In genomic region chr18:65365245-65365955, GRCh38 we compare ENCODE assay signal across 20 cellular contexts.
DNase-seq lines count a peak whose midpoint lies in the region; ATAC-seq lines count a peak whose summit lies in the region.
"Had no signal": no experiment of that assay in that cellular context is flagged by ENCODE, and none has a peak within 500 bp of the region (broad histone marks: within the 10 kb centered on the region; RNA-seq: fewer than 3 reads in every experiment).

No MANE protein-coding gene starts in this region.

- POLR2A ChIA-PET in activated CD8-positive, alpha-beta T cell treated with anti-CD3 and anti-CD28 coated beads, Interleukin-2, amount 10 ng/mL, durations not matched to agents 7 days and 5 days (lab: Charles Lee) = no interaction called here

- H3K4me2 ChIP-seq in neuronal stem cell (ENCODE audit: insufficient read depth, low read length, poor library complexity, severe bottlenecking) = no peak overlapping the region
- H3K4me2 ChIP-seq: A549 had no signal

- H3K27ac ChIP-seq in neuronal stem cell (replicated peaks; ENCODE audit: low read length) = no peak overlapping the region
- H3K27ac ChIP-seq: A549, C4-2B, HL-60 had no signal

- no peak overlapping the region for H3K4ac ChIP-seq in neuronal stem cell (ENCODE audit: low read length)

- no peaks in the 10 kb centered on the region for H3K9me3 Mint-ChIP-seq in activated CD8-positive, alpha-beta T cell treated with anti-CD3 and anti-CD28 coated beads, Interleukin-2, amount 10 ng/mL, durations not matched to agents 7 days and 5 days (ENCODE audit: insufficient read depth)

- no CpG with 5 or more reads among the region's 1 CpG for WGBS in neuronal stem cell (ENCODE audit: extremely low coverage in 2 of 2, insufficient read length in 2 of 2, insufficient replicate concordance in 1 of 2), 2 donors

- no peaks in the 10 kb centered on the region for H3K9me3 ChIP-seq in neuronal stem cell (replicated peaks in 1 of 2; ENCODE audit: control insufficient read depth in 2 of 2, insufficient read depth in 1 of 2, low read depth in 1 of 2, low read length in 2 of 2)
- H3K9me3 ChIP-seq: A549 had no signal

- H3K18ac ChIP-seq in neuronal stem cell (ENCODE audit: low read length) = no peak overlapping the region

- intact Hi-C loops in cardiac septum (cut with DNase I) = no loop called here

- no peak overlapping the region for H2BK15ac ChIP-seq in neuronal stem cell (ENCODE audit: low read length)

- no peak for ATAC-seq in GM19467 (IDR thresholded peaks at IDR 0.05; ENCODE audit: unreplicated experiment)
- no peak for ATAC-seq in activated CD8-positive, alpha-beta T cell treated with anti-CD3 and anti-CD28 coated beads, Interleukin-2, amount 10 ng/mL, durations not matched to agents 7 days and 5 days
- ATAC-seq: A549, HCT116, PC-3, SK-N-SH treated with all-trans-retinoic acid at 6 μM for 48 hours had no signal

- H3K27me3 ChIP-seq in neuronal stem cell (ENCODE audit: control insufficient read depth in 3 of 3, insufficient read depth in 3 of 3, low read depth in 1 of 3, low read length in 3 of 3) = no peaks in the 10 kb centered on the region

- DNase-seq in GDM1 (lab: John Stamatoyannopoulos, UW) (peak; percentile 49), NCI-H69 (lab: John Stamatoyannopoulos, UW) (peak; percentile 54), iPS DF 4.7 (ENCODE audit: extremely low read depth, low spot score) (peak; percentile 25), neuronal stem cell (ENCODE audit: low spot score) (no peak), cardiac septum (ENCODE audit: low spot score) (no peak)
- DNase-seq in activated CD8-positive, alpha-beta T cell treated with anti-CD3 and anti-CD28 coated beads, Interleukin-2, amount 10 ng/mL, durations not matched to agents 7 days and 5 days = no peak
- DNase-seq: DND-41, NCI-H1105 treated with DMSO at 0.1 percent for 48 hours, NCI-H1694, NCI-H2081 treated with DMSO at 0.1 percent for 48 hours, NCI-H82, PC-3, RPMI8226, SHP77 treated with DMSO at 0.1 percent for 48 hours had no signal

- H3K4me3 Mint-ChIP-seq in activated CD8-positive, alpha-beta T cell treated with anti-CD3 and anti-CD28 coated beads, Interleukin-2, amount 10 ng/mL, durations not matched to agents 7 days and 5 days = no peak overlapping the region

- H2AFZ ChIP-seq in neuronal stem cell (ENCODE audit: low read length) = peak overlapping the region; percentile 37

- no peaks in the 10 kb centered on the region for H3K36me3 Mint-ChIP-seq in activated CD8-positive, alpha-beta T cell treated with anti-CD3 and anti-CD28 coated beads, Interleukin-2, amount 10 ng/mL, durations not matched to agents 7 days and 5 days (ENCODE audit: low read depth)

- H3K79me1 ChIP-seq in neuronal stem cell (ENCODE audit: low read depth, low read length) = no peaks in the 10 kb centered on the region

- H4K91ac ChIP-seq in neuronal stem cell (ENCODE audit: low read depth, low read length, poor library complexity) = no peak overlapping the region

- H3K4me1 ChIP-seq in neuronal stem cell (ENCODE audit: control insufficient read depth in 2 of 2, insufficient read depth in 1 of 2, low read depth in 1 of 2, low read length in 2 of 2) = peaks cover 0 to 19% of the 10 kb centered on the region in 2 donors
- H3K4me1 ChIP-seq: A549 had no signal

- CTCF ChIA-PET in activated CD8-positive, alpha-beta T cell treated with anti-CD3 and anti-CD28 coated beads, Interleukin-2, amount 10 ng/mL, durations not matched to agents 7 days and 5 days (lab: Charles Lee) = no interaction called here

- no peak overlapping the region for H3K27ac Mint-ChIP-seq in activated CD8-positive, alpha-beta T cell treated with anti-CD3 and anti-CD28 coated beads, Interleukin-2, amount 10 ng/mL, durations not matched to agents 7 days and 5 days

- H4K8ac ChIP-seq in neuronal stem cell (ENCODE audit: low read depth, low read length) = no peak overlapping the region

- no peak overlapping the region for H3K14ac ChIP-seq in neuronal stem cell (ENCODE audit: low read length)

- no peak overlapping the region for H2AK5ac ChIP-seq in neuronal stem cell (ENCODE audit: low read depth, low read length)

- no peak overlapping the region for H2BK5ac ChIP-seq in neuronal stem cell (ENCODE audit: low read length)

- no peak overlapping the region for H2BK12ac ChIP-seq in neuronal stem cell (ENCODE audit: low read length)

- no peaks in the 10 kb centered on the region for H3K4me1 Mint-ChIP-seq in activated CD8-positive, alpha-beta T cell treated with anti-CD3 and anti-CD28 coated beads, Interleukin-2, amount 10 ng/mL, durations not matched to agents 7 days and 5 days (ENCODE audit: low read depth)

- no peaks in the 10 kb centered on the region for H3K36me3 ChIP-seq in neuronal stem cell (replicated peaks in 1 of 2; ENCODE audit: control insufficient read depth in 2 of 2, insufficient read depth in 2 of 2, low read length in 2 of 2)

- H2BK120ac ChIP-seq in neuronal stem cell (ENCODE audit: low read depth, low read length) = no peak overlapping the region

- H3K23ac ChIP-seq in neuronal stem cell (ENCODE audit: low read depth, low read length, poor library complexity) = no peak overlapping the region

- no peak overlapping the region for H3K9ac ChIP-seq in neuronal stem cell (ENCODE audit: low read depth, low read length, poor library complexity)

- H3K4me3 ChIP-seq in neuronal stem cell (ENCODE audit: low read length in 2 of 2) = no peak overlapping the region
- H3K4me3 ChIP-seq: A549 had no signal

- no peaks in the 10 kb centered on the region for H3K27me3 Mint-ChIP-seq in activated CD8-positive, alpha-beta T cell treated with anti-CD3 and anti-CD28 coated beads, Interleukin-2, amount 10 ng/mL, durations not matched to agents 7 days and 5 days (ENCODE audit: low read depth)

Comparison
In these comparisons a context has a peak if more than half of its experiments do, and no peak if none do; other contexts are left out.
1. DNase-seq: peak in GDM1 (single experiment), NCI-H69 (single experiment) and iPS DF 4.7 (single experiment); none in neuronal stem cell (single experiment), cardiac septum (single experiment) and activated CD8-positive, alpha-beta T cell treated with anti-CD3 and anti-CD28 coated beads, Interleukin-2, amount 10 ng/mL, durations not matched to agents 7 days and 5 days (single experiment).